In the genomic region with DNA sequence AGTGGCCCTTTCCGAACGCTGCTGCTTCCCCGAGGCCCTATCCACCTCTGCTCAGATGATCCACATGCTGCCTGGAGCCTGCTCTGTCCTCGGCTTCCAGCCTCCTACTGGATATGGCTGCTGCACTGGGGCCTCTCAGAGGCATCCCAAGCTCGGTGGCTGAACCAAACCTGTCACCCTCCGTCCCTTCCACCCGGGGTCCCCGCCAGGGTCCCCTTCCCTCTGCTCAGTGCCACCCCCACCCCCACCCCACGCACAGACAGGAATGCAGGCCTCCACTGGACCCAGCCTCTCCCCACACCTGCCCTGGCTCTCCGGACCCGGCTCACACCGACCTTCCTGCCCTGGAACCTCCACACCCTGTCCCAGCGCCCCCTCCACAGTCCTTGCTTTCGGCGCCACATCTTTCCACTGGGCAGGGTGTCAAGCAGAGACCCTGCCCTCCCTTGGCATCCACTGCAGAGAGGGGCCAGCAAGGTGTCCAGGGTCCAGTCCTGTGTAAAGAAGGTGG, we compare ENCODE assay signal across 1 cellular context.
TF ChIP-seq lines count a peak whose summit lies in the region.

No MANE protein-coding gene starts in this region.

TF ChIP-seq in H1, 55 proteins besides CTCF, POLR2A, EP300 and RAD21:
- TF ChIP-seq, protein P1, sequence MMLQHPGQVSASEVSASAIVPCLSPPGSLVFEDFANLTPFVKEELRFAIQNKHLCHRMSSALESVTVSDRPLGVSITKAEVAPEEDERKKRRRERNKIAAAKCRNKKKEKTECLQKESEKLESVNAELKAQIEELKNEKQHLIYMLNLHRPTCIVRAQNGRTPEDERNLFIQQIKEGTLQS (IDR thresholded peaks at IDR 0.05; ENCODE audit: insufficient read depth, low read depth, low read length): no peak
- TF ChIP-seq CHD1 (IDR thresholded peaks at IDR 0.05; ENCODE audit: low read depth, low read length): no peak
- TF ChIP-seq KDM4A (IDR thresholded peaks at IDR 0.05; ENCODE audit: low read depth, low read length, severe bottlenecking): no peak
- TF ChIP-seq MAFK (IDR thresholded peaks at IDR 0.05; ENCODE audit: low read depth, low read length): no peak
- TF ChIP-seq SIRT6 (IDR thresholded peaks at IDR 0.05; ENCODE audit: low read length): no peak
- no peak for TF ChIP-seq CTBP2 (IDR thresholded peaks at IDR 0.05; ENCODE audit: borderline replicate concordance, insufficient read depth, insufficient read length, low read length)
- no peak for TF ChIP-seq SAP30 (IDR thresholded peaks at IDR 0.05; ENCODE audit: insufficient read depth, insufficient replicate concordance, low read length)
- no peak for TF ChIP-seq RBBP5 (IDR thresholded peaks at IDR 0.05; ENCODE audit: borderline replicate concordance, low read depth, low read length)
- TF ChIP-seq SUZ12 (IDR thresholded peaks at IDR 0.05; ENCODE audit: low read length): no peak
- TF ChIP-seq SIX5 (IDR thresholded peaks at IDR 0.05; ENCODE audit: low read depth, low read length): no peak
